Comparison of ENCODE assay signal across 20 cellular contexts in genomic region chr1:204280099-204280498, GRCh38.
"Had no signal": no experiment of that assay in that cellular context is flagged by ENCODE, and none has a peak within 500 bp of the region (broad histone marks: within the 10 kb centered on the region; RNA-seq: fewer than 3 reads in every experiment).

No MANE protein-coding gene starts in this region.

- H3K36me3 Mint-ChIP-seq: naive thymus-derived CD4-positive, alpha-beta T cell had no signal

- H3K4me3 ChIP-seq: heart right ventricle, left lung, lower lobe of right lung, pancreas, prostate gland had no signal

- H3K27ac ChIP-seq: heart right ventricle, left lung, lower lobe of right lung, prostate gland had no signal

- H3K27me3 ChIP-seq: heart right ventricle, pancreas had no signal

- DNase-seq: effector memory CD4-positive, alpha-beta T cell; heart right ventricle; islet precursor cell; left lung; lower lobe of right lung; mesenchymal stem cell; naive thymus-derived CD4-positive, alpha-beta T cell; occipital lobe; pancreas; small intestine; stimulated activated CD4-positive, alpha-beta T cell treated with anti-CD3 and anti-CD28 coated beads, Interleukin-12 subunit alpha, Interleukin-12 subunit beta, amount 100 ng/mL, for 4 hours; stimulated activated naive CD4-positive, alpha-beta T cell treated with Interleukin-2 at 50 U/mL for 16 hours; trophoblast cell had no signal

- FAIRE-seq: endometrium, frontal cortex, pancreas, small intestine, urothelium cell line had no signal

- ATAC-seq: esophagus mucosa; heart right ventricle; left lung; lower lobe of right lung; naive thymus-derived CD4-positive, alpha-beta T cell had no signal

- H3K4me3 Mint-ChIP-seq: central memory CD8-positive, alpha-beta T cell; naive thymus-derived CD4-positive, alpha-beta T cell; neural crest cell had no signal

- H3K4me1 Mint-ChIP-seq: central memory CD8-positive, alpha-beta T cell had no signal

- H3K9me3 ChIP-seq: heart right ventricle, left lung, lower lobe of right lung, pancreas, prostate gland had no signal

- H3K36me3 ChIP-seq: heart right ventricle, left lung, lower lobe of right lung, pancreas, prostate gland had no signal

- H3K9me3 Mint-ChIP-seq: central memory CD8-positive, alpha-beta T cell; naive thymus-derived CD4-positive, alpha-beta T cell; neural crest cell had no signal
